18 cellular contexts compared by ENCODE assay signal in genomic region chr17:80945736-80946135, GRCh38. TPM values are rescaled to one million over a fixed set of nuclear protein-coding genes. Genes with fewer than 3 reads are reported as not detected.
DNase-seq lines count a peak whose midpoint lies in the region; ATAC-seq and TF ChIP-seq lines count a peak whose summit lies in the region.
"Had no signal": no experiment of that assay in that cellular context is flagged by ENCODE, and none has a peak within 500 bp of the region (broad histone marks: within the 10 kb centered on the region; RNA-seq: fewer than 3 reads in every experiment).

No MANE protein-coding gene starts in this region.

- intact Hi-C loops in left lung (cut with DNase I), result no loop called here
- intact Hi-C loops in sigmoid colon (cut with DNase I), result no loop called here

- peak; percentile 7 for DNase-seq in activated naive CD4-positive, alpha-beta T cell treated with anti-CD3 and anti-CD28 coated beads, Interleukin-2, amount 50 U/mL, for 16 hours
- no peak for DNase-seq in activated naive CD4-positive, alpha-beta T cell (lab: John Stamatoyannopoulos, UW)
- peak; percentile 58 for DNase-seq in RWPE2 (ENCODE audit: low spot score)
- peak; percentile 28 to 47 for DNase-seq in left lung
- peak; percentile 61 for DNase-seq in sigmoid colon
- no peak for DNase-seq in SW480 (ENCODE audit: low spot score)
- no peak for DNase-seq in trophoblast cell
- DNase-seq: AML-193; CD4-positive, alpha-beta memory T cell; DMS79 treated with DMSO at 0.1 percent for 48 hours; GM23248; IMR-90; Kasumi-1; NCI-H2029; NCI-H510A treated with DMSO at 0.1 percent for 48 hours had no signal

- TF ChIP-seq CTCF in RWPE2 (IDR thresholded peaks at IDR 0.05; ENCODE audit: poor library complexity, severe bottlenecking) (no peak), left lung (IDR thresholded peaks at IDR 0.05) (no peak), sigmoid colon (IDR thresholded peaks at IDR 0.05) (no peak)

- H3K4me3 ChIP-seq in RWPE2 (ENCODE audit: severe bottlenecking) (no peak overlapping the region), left lung (no peak overlapping the region), sigmoid colon (no peak overlapping the region), trophoblast cell (ENCODE audit: low read depth, low read length) (no peak overlapping the region)
- H3K4me3 ChIP-seq: A549, GM23248 had no signal

- no peak overlapping the region for H3K4me2 ChIP-seq in trophoblast cell (ENCODE audit: low read length)
- H3K4me2 ChIP-seq: A549 had no signal

- no peak for TF ChIP-seq EP300 in sigmoid colon (IDR thresholded peaks at IDR 0.05)

- H3K9me3 ChIP-seq in RWPE2 (ENCODE audit: severe bottlenecking) (no peaks in the 10 kb centered on the region), left lung (no peaks in the 10 kb centered on the region), sigmoid colon (no peaks in the 10 kb centered on the region), trophoblast cell (ENCODE audit: insufficient read depth, low read depth, low read length) (peaks cover 4% of the 10 kb centered on the region)
- H3K9me3 ChIP-seq: A549 had no signal

- no peak overlapping the region for H3K9ac ChIP-seq in trophoblast cell (ENCODE audit: low read length)
- H3K9ac ChIP-seq: GM23248 had no signal

- H4K91ac ChIP-seq in trophoblast cell (ENCODE audit: low read depth, low read length), result no peak overlapping the region

- H2BK12ac ChIP-seq in trophoblast cell (ENCODE audit: low read length), result no peak overlapping the region

- H2BK5ac ChIP-seq in trophoblast cell (ENCODE audit: low read depth, low read length, poor library complexity), result no peak overlapping the region

- H2BK120ac ChIP-seq in trophoblast cell (ENCODE audit: insufficient read depth, low read length, poor library complexity), result no peak overlapping the region

- H2AFZ ChIP-seq in trophoblast cell (ENCODE audit: insufficient read depth, low read length, poor library complexity), result no peak overlapping the region
- H2AFZ ChIP-seq: GM23248 had no signal

- no peak overlapping the region for H3K4ac ChIP-seq in trophoblast cell (ENCODE audit: low read depth, low read length)

- H2AK5ac ChIP-seq in trophoblast cell (ENCODE audit: low read length), result no peak overlapping the region

- H3K23ac ChIP-seq in trophoblast cell (ENCODE audit: low read length), result no peak overlapping the region

- H3K18ac ChIP-seq in trophoblast cell (ENCODE audit: low read length), result no peak overlapping the region

- H4K12ac ChIP-seq in trophoblast cell (ENCODE audit: low read depth, low read length), result no peak overlapping the region

- 95 to 96% methylated on average over 17 of the region's 17 CpGs for WGBS in sigmoid colon, 2 donors
- no CpG with 5 or more reads among the region's 17 CpGs for WGBS in trophoblast cell (ENCODE audit: extremely low coverage, insufficient coverage, insufficient read length)

- ATAC-seq in RWPE2 (ENCODE audit: low read depth), result no peak
- no peak for ATAC-seq in left lung
- no peak for ATAC-seq in GM21619 (IDR thresholded peaks at IDR 0.05; ENCODE audit: unreplicated experiment)
- ATAC-seq: A549, HCT116 had no signal

- H3K79me1 ChIP-seq in trophoblast cell (ENCODE audit: low read length), result no peaks in the 10 kb centered on the region

- H3K4me1 ChIP-seq in RWPE2 (ENCODE audit: insufficient read depth, poor library complexity, severe bottlenecking) (no peaks in the 10 kb centered on the region), left lung (peaks cover 6 to 17% of the 10 kb centered on the region in 2 donors), sigmoid colon (peaks cover 0 to 58% (median 47%) of the 10 kb centered on the region in 4 donors), trophoblast cell (ENCODE audit: control insufficient read depth in 1 of 2, insufficient read depth in 2 of 2, low read length in 2 of 2) (no peaks in the 10 kb centered on the region)
- H3K4me1 ChIP-seq: A549 had no signal

- H3K27ac ChIP-seq in RWPE2 (ENCODE audit: poor library complexity, severe bottlenecking) (no peak overlapping the region), left lung (no peak overlapping the region), sigmoid colon (no peak overlapping the region), trophoblast cell (ENCODE audit: low read depth, low read length) (no peak overlapping the region)
- H3K27ac ChIP-seq: A549, GM23248 had no signal

- H3K36me3 ChIP-seq in RWPE2 (ENCODE audit: low read depth) (peaks cover 19% of the 10 kb centered on the region), left lung (peaks cover 0 to 57% of the 10 kb centered on the region in 2 donors), sigmoid colon (peaks cover 5 to 37% (median 7%) of the 10 kb centered on the region in 4 donors), trophoblast cell (ENCODE audit: control insufficient read depth in 1 of 2, insufficient read depth in 2 of 2, low read length in 2 of 2) (peaks cover 18 to 42% of the 10 kb centered on the region in 2 experiments)

- no peak overlapping the region for H4K8ac ChIP-seq in trophoblast cell (ENCODE audit: low read depth, low read length)

- TF ChIP-seq POLR2A in sigmoid colon (IDR thresholded peaks at IDR 0.05), result no peak

- H3K79me2 ChIP-seq in trophoblast cell (ENCODE audit: control insufficient read depth, insufficient read depth, low read length, poor library complexity), result no peaks in the 10 kb centered on the region

- H3K27me3 ChIP-seq in RWPE2 (ENCODE audit: insufficient read depth, poor library complexity, severe bottlenecking) (no peaks in the 10 kb centered on the region), left lung (no peaks in the 10 kb centered on the region), sigmoid colon (no peaks in the 10 kb centered on the region), trophoblast cell (ENCODE audit: insufficient read depth, low read length) (no peaks in the 10 kb centered on the region)

- no peak overlapping the region for H3K14ac ChIP-seq in trophoblast cell (ENCODE audit: low read length)

RNA-seq across cellular contexts. Expression of gene CHMP6, which starts 45.9 kb away (rescaled TPM):
- total RNA-seq in left lung (10 to 100 TPM; 28.2 to 32.7 TPM), sigmoid colon (10 to 100 TPM; 15.7 to 28.2 (median 22.2) TPM)
- polyA plus RNA-seq in sigmoid colon, result 10 to 100 TPM; 36.3 to 40.4 (median 37.2) TPM
- polyA plus RNA-seq in trophoblast cell (2013), result 10.3 and 10.7 TPM in 2 replicates

Comparison
In these comparisons a context has a peak if more than half of its experiments do, and no peak if none do; other contexts are left out.
1. DNase-seq: peak in activated naive CD4-positive, alpha-beta T cell treated with anti-CD3 and anti-CD28 coated beads, Interleukin-2, amount 50 U/mL, for 16 hours (single experiment), RWPE2 (single experiment), left lung (2 of 2) and sigmoid colon (single experiment); none in activated naive CD4-positive, alpha-beta T cell (0 of 4), SW480 (single experiment) and trophoblast cell (0 of 2).